8 cellular contexts compared by ENCODE assay signal in genomic region chr9:34989056-34989945, GRCh38. TPM values are rescaled to one million over a fixed set of nuclear protein-coding genes. Genes with fewer than 3 reads are reported as not detected.
DNase-seq lines count a peak whose midpoint lies in the region; FAIRE-seq and TF ChIP-seq lines count a peak whose summit lies in the region.

TSS of gene DNAJB5 (plus strand) at chr9:34989745. CDS start at chr9:34990631, 886 bp downstream.

- no peak within 1 kb of the TSS for H3K27ac ChIP-seq in MM.1S (ENCODE audit: low read length)

- peaks cover 81% of the 10 kb centered on the region for H3K4me1 Mint-ChIP-seq in nephron progenitor cell
- peaks cover 89% of the 10 kb centered on the region for H3K4me1 Mint-ChIP-seq in stimulated activated naive CD8-positive, alpha-beta T cell treated with anti-CD3 and anti-CD28 coated beads, Interleukin-15, Interleukin-2, amounts not matched to agents 100 ng/mL and 50 ng/mL, for 24 hours (ENCODE audit: low read depth)

- no peaks in the 10 kb centered on the region for H3K9me3 ChIP-seq in MM.1S (replicated peaks; ENCODE audit: insufficient read depth, low read length)

- H3K27me3 ChIP-seq in MM.1S (replicated peaks; ENCODE audit: insufficient read depth, low read length): 0 out of 2 replicates have a peak, but pooled peaks cover 4% of the 10 kb centered on the region

- peak within 1 kb of the TSS; percentile 95 for H3K4me2 ChIP-seq in MM.1S (ENCODE audit: low read depth, low read length)

- H3K79me2 ChIP-seq in MM.1S (ENCODE audit: low read length): no peaks in the 10 kb centered on the region

- peak; percentile 100 for DNase-seq in HCEC 1CT
- peak; percentile 99 for DNase-seq in MM.1S
- DNase-seq in SIG-M5 (lab: John Stamatoyannopoulos, UW): peak; percentile 84
- DNase-seq in activated gamma-delta T cell treated with anti-CD3 and anti-CD28 coated beads, Interleukin-2, amount 50 U/mL, for 16 hours (ENCODE audit: low read depth): peak; percentile 94
- DNase-seq in fibroblast of villous mesenchyme (ENCODE audit: low read depth): peak; percentile 100
- peak; percentile 98 for DNase-seq in nephron progenitor cell

- no peaks in the 10 kb centered on the region for H3K9me2 ChIP-seq in MM.1S (replicated peaks; ENCODE audit: insufficient read depth, low read length)

- H3K4me3 Mint-ChIP-seq in nephron progenitor cell: peak within 1 kb of the TSS; percentile 86
- H3K4me3 Mint-ChIP-seq in stimulated activated naive CD8-positive, alpha-beta T cell treated with anti-CD3 and anti-CD28 coated beads, Interleukin-15, Interleukin-2, amounts not matched to agents 100 ng/mL and 50 ng/mL, for 24 hours: peak within 1 kb of the TSS; percentile 90

- no peaks in the 10 kb centered on the region for H4K20me1 ChIP-seq in MM.1S (ENCODE audit: insufficient read depth, low read length)

- no peaks in the 10 kb centered on the region for H3K9me3 Mint-ChIP-seq in nephron progenitor cell
- no peaks in the 10 kb centered on the region for H3K9me3 Mint-ChIP-seq in stimulated activated naive CD8-positive, alpha-beta T cell treated with anti-CD3 and anti-CD28 coated beads, Interleukin-15, Interleukin-2, amounts not matched to agents 100 ng/mL and 50 ng/mL, for 24 hours

- peak; percentile 98 for FAIRE-seq in G401.6 (lab: Jason Lieb, UNC)

- peak within 1 kb of the TSS; percentile 57; the same call in 1 of the 2 replicates for H3K9ac ChIP-seq in MM.1S (ENCODE audit: low read length)

- no peaks in the 10 kb centered on the region for H3K36me3 Mint-ChIP-seq in nephron progenitor cell (ENCODE audit: low read depth)
- peaks cover 5% of the 10 kb centered on the region for H3K36me3 Mint-ChIP-seq in stimulated activated naive CD8-positive, alpha-beta T cell treated with anti-CD3 and anti-CD28 coated beads, Interleukin-15, Interleukin-2, amounts not matched to agents 100 ng/mL and 50 ng/mL, for 24 hours (ENCODE audit: low read depth)

- H3K27ac Mint-ChIP-seq in nephron progenitor cell: peak within 1 kb of the TSS; percentile 95
- peak within 1 kb of the TSS; percentile 95 for H3K27ac Mint-ChIP-seq in stimulated activated naive CD8-positive, alpha-beta T cell treated with anti-CD3 and anti-CD28 coated beads, Interleukin-15, Interleukin-2, amounts not matched to agents 100 ng/mL and 50 ng/mL, for 24 hours

- peaks cover 9% of the 10 kb centered on the region; the same call in 1 of the 2 replicates for H3F3A ChIP-seq in MM.1S (ENCODE audit: insufficient read depth, low read length)

- no peak for TF ChIP-seq CTCF in MM.1S (IDR thresholded peaks at IDR 0.05; ENCODE audit: low read length)
- TF ChIP-seq CTCF in fibroblast of villous mesenchyme (IDR thresholded peaks at IDR 0.05; ENCODE audit: insufficient read depth, low read depth, low read length): no peak
- no peak for TF ChIP-seq CTCF in nephron progenitor cell (IDR thresholded peaks at IDR 0.05)

- H2AFZ ChIP-seq in MM.1S (ENCODE audit: low read length): peak within 1 kb of the TSS; percentile 95

- peak within 1 kb of the TSS; percentile 79 for H3K4me3 ChIP-seq in MM.1S (ENCODE audit: low read length)
- peak within 1 kb of the TSS; percentile 89 for H3K4me3 ChIP-seq in fibroblast of villous mesenchyme (ENCODE audit: low read depth, low read length)

- peaks cover 1% of the 10 kb centered on the region for H3K27me3 Mint-ChIP-seq in nephron progenitor cell (ENCODE audit: low read depth, poor library complexity)
- H3K27me3 Mint-ChIP-seq in stimulated activated naive CD8-positive, alpha-beta T cell treated with anti-CD3 and anti-CD28 coated beads, Interleukin-15, Interleukin-2, amounts not matched to agents 100 ng/mL and 50 ng/mL, for 24 hours: no peaks in the 10 kb centered on the region

- no peaks in the 10 kb centered on the region for H3K4me1 ChIP-seq in MM.1S (ENCODE audit: low read length)

- H3K36me3 ChIP-seq in MM.1S (replicated peaks; ENCODE audit: insufficient read depth, low read length): no peaks in the 10 kb centered on the region

RNA-seq across cellular contexts. Expression of gene DNAJB5, which starts in this region (rescaled TPM):
- total RNA-seq in fibroblast of villous mesenchyme: 16.1 and 18.1 TPM in 2 replicates
